ENCODE assay signal across 14 cellular contexts in the genomic region with DNA sequence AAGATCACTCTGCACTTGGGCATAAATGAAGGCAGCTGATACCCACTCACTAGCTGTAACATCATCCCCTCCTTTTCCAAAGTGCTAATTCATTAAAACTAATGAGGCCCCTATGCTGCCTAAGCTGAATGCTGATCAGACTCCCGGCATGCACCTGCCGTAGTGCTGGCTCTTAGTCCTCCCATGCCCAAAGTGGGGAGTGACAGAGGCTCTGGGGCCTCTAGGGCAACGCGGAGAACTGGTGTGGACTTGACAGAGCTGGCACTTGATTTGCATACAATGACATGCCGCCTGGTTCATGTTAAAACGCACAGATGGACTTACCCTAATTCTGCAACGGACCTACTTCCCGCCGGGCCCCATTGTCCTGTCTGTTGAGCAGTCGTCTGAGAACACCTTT.
A peak's percentile ranks its signal among the peaks of the same experiment; 100 is the strongest.
DNase-seq lines count a peak whose midpoint lies in the region; ATAC-seq and TF ChIP-seq lines count a peak whose summit lies in the region.
"Had no signal": no experiment of that assay in that cellular context is flagged by ENCODE, and none has a peak within 500 bp of the region (broad histone marks: within the 10 kb centered on the region; RNA-seq: fewer than 3 reads in every experiment).

No MANE protein-coding gene starts in this region.

- TF ChIP-seq CTCF in heart right ventricle (IDR thresholded peaks at IDR 0.05) (no peak), left ventricle myocardium inferior (IDR thresholded peaks at IDR 0.05; ENCODE audit: borderline replicate concordance) (no peak)

- H3K4me3 ChIP-seq in heart right ventricle = no peak overlapping the region
- H3K4me3 ChIP-seq in left ventricle myocardium inferior = no peak overlapping the region
- H3K4me3 ChIP-seq: BLaER1 treated with 17β-estradiol and CSF1 and Interleukin-3, amounts not matched to agents 10 nM and 100 nM; GM12878; GM23248 had no signal

- H3K9me3 ChIP-seq in heart right ventricle = peaks cover 0 to 27% (median 9%) of the 10 kb centered on the region in 11 donors
- H3K9me3 ChIP-seq in left ventricle myocardium inferior (replicated peaks) = peaks cover 33% of the 10 kb centered on the region

- WGBS in heart right ventricle, 2 donors = 50 to 59% methylated on average over 10 of the region's 10 CpGs

- DNase-seq in NCI-H2227 (lab: John Stamatoyannopoulos, UW; ENCODE audit: unreplicated experiment) (peak; percentile 47), NCI-H2227 treated with DMSO at 0.1 percent for 48 hours (lab: John Stamatoyannopoulos, UW) (no peak), heart right ventricle (no peak), cardiac septum (ENCODE audit: low spot score) (no peak), left ventricle myocardium inferior (no peak), HCEC 1CT (no peak), T-helper 2 cell (no peak)
- DNase-seq: ACHN; CD4-positive, alpha-beta T cell; DMS79; GM23248; IMR-90 had no signal

- H3K27me3 ChIP-seq in heart right ventricle (no peaks in the 10 kb centered on the region), left ventricle myocardium inferior (ENCODE audit: low read depth) (peaks cover 6% of the 10 kb centered on the region)
- H3K27me3 ChIP-seq: BLaER1 treated with 17β-estradiol and CSF1 and Interleukin-3, amounts not matched to agents 10 nM and 100 nM had no signal

- intact Hi-C loops in heart right ventricle (cut with DNase I) (loop anchor here in 2 of 10 donors (10.0 kb wide), 2 partner anchors 80 to 90 kb away; no protein-coding TSS in a partner anchor), cardiac septum (cut with DNase I) (no loop called here), left ventricle myocardium inferior (cut with micrococcal nuclease) (no loop called here)

- H3K36me3 ChIP-seq in heart right ventricle (no peaks in the 10 kb centered on the region), left ventricle myocardium inferior (no peaks in the 10 kb centered on the region)
- H3K36me3 ChIP-seq: BLaER1 treated with 17β-estradiol and CSF1 and Interleukin-3, amounts not matched to agents 10 nM and 100 nM had no signal

- H3K4me1 ChIP-seq in heart right ventricle (peaks cover 0 to 20% (median 11%) of the 10 kb centered on the region in 9 donors), left ventricle myocardium inferior (peaks cover 30% of the 10 kb centered on the region)
- H3K4me1 ChIP-seq: BLaER1 treated with 17β-estradiol and CSF1 and Interleukin-3, amounts not matched to agents 10 nM and 100 nM had no signal

- ATAC-seq in heart right ventricle = peak in 7 of 8 donors; percentile 43 to 84 (median 70)
- ATAC-seq: GM12878 had no signal

- H3K27ac ChIP-seq in heart right ventricle = peak overlapping the region in 3 of 10 donors; percentile 66 to 75 (median 73)
- peak overlapping the region; percentile 67 for H3K27ac ChIP-seq in left ventricle myocardium inferior (replicated peaks)
- H3K27ac ChIP-seq: BLaER1 treated with 17β-estradiol and CSF1 and Interleukin-3, amounts not matched to agents 10 nM and 100 nM; GM23248 had no signal
